ENCODE assay signal across 1 cellular context in the genomic region with DNA sequence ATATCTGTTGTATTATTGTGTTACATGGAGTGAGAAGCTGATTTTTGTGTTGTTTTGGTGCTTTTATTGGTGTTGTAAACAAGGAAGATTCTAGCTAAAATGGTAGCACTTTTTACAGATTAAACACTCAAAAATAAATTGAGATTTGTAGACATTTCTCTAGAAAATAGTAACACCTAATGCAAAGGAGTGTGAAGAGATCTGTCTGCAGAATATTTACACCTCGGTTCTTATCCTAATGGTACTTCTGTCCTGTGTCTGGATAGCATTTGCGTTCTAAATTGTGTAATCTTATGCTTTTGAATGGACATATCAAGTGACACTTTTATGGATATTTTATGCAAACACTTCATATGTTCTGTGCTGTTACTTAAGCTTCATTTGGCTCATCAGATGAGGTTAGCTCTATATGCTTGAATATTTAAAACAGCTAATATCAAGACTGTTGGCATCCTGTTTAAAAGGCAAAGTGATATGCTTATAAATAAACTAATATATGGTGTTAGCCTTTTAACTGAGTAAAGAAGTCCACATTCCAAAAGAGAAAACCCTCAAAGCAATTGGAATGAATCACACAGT.
TF ChIP-seq lines count a peak whose summit lies in the region.

No MANE protein-coding gene starts in this region.

TF ChIP-seq in HEK293, 187 proteins besides CTCF, POLR2A, EP300 and RAD21 (continued from another document and continues in another):
- TF ChIP-seq, protein P1, sequence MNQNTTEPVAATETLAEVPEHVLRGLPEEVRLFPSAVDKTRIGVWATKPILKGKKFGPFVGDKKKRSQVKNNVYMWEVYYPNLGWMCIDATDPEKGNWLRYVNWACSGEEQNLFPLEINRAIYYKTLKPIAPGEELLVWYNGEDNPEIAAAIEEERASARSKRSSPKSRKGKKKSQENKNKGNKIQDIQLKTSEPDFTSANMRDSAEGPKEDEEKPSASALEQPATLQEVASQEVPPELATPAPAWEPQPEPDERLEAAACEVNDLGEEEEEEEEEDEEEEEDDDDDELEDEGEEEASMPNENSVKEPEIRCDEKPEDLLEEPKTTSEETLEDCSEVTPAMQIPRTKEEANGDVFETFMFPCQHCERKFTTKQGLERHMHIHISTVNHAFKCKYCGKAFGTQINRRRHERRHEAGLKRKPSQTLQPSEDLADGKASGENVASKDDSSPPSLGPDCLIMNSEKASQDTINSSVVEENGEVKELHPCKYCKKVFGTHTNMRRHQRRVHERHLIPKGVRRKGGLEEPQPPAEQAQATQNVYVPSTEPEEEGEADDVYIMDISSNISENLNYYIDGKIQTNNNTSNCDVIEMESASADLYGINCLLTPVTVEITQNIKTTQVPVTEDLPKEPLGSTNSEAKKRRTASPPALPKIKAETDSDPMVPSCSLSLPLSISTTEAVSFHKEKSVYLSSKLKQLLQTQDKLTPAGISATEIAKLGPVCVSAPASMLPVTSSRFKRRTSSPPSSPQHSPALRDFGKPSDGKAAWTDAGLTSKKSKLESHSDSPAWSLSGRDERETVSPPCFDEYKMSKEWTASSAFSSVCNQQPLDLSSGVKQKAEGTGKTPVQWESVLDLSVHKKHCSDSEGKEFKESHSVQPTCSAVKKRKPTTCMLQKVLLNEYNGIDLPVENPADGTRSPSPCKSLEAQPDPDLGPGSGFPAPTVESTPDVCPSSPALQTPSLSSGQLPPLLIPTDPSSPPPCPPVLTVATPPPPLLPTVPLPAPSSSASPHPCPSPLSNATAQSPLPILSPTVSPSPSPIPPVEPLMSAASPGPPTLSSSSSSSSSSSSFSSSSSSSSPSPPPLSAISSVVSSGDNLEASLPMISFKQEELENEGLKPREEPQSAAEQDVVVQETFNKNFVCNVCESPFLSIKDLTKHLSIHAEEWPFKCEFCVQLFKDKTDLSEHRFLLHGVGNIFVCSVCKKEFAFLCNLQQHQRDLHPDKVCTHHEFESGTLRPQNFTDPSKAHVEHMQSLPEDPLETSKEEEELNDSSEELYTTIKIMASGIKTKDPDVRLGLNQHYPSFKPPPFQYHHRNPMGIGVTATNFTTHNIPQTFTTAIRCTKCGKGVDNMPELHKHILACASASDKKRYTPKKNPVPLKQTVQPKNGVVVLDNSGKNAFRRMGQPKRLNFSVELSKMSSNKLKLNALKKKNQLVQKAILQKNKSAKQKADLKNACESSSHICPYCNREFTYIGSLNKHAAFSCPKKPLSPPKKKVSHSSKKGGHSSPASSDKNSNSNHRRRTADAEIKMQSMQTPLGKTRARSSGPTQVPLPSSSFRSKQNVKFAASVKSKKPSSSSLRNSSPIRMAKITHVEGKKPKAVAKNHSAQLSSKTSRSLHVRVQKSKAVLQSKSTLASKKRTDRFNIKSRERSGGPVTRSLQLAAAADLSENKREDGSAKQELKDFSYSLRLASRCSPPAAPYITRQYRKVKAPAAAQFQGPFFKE (tag by site-specific recombination; IDR thresholded peaks at IDR 0.05; ENCODE audit: borderline replicate concordance), result no peak
- TF ChIP-seq ZBTB17 (tag by site-specific recombination; IDR thresholded peaks at IDR 0.05) (no peak), ZNF239 (tag by site-specific recombination; IDR thresholded peaks at IDR 0.05) (no peak), KLF10 (tag by site-specific recombination; IDR thresholded peaks at IDR 0.05) (no peak), IKZF3 (tag by site-specific recombination; IDR thresholded peaks at IDR 0.05) (0 out of 2 replicates have a peak, but pooled peaks have one; percentile 49), ZNF843 (tag by site-specific recombination; IDR thresholded peaks at IDR 0.05) (peak; percentile 60; the same call in 1 of the 2 replicates), GFI1B (tag by site-specific recombination; IDR thresholded peaks at IDR 0.05) (no peak), ZNF610 (tag by site-specific recombination; IDR thresholded peaks at IDR 0.05; ENCODE audit: borderline replicate concordance) (no peak), ZNF214 (tag by site-specific recombination; IDR thresholded peaks at IDR 0.05; ENCODE audit: borderline replicate concordance) (no peak), ZNF707 (tag by site-specific recombination; IDR thresholded peaks at IDR 0.05) (no peak), KLF8 (tag by site-specific recombination; IDR thresholded peaks at IDR 0.05) (no peak), ZNF302 (tag by site-specific recombination; IDR thresholded peaks at IDR 0.05; ENCODE audit: low read depth) (no peak), ZNF366 (tag by site-specific recombination; conservative IDR thresholded peaks at IDR 0.05) (peak; percentile 20; the same call in 1 of the 2 replicates), ZNF560 (tag by site-specific recombination; IDR thresholded peaks at IDR 0.05; ENCODE audit: borderline replicate concordance) (no peak), ZNF837 (tag by site-specific recombination; IDR thresholded peaks at IDR 0.05) (no peak), ZNF791 (tag by site-specific recombination; IDR thresholded peaks at IDR 0.05) (no peak), ZNF433 (tag by site-specific recombination; IDR thresholded peaks at IDR 0.05; ENCODE audit: low read depth) (no peak), ZNF16 (tag by site-specific recombination; IDR thresholded peaks at IDR 0.05; ENCODE audit: low read depth) (no peak), ZNF596 (tag by site-specific recombination; IDR thresholded peaks at IDR 0.05) (no peak), ZNF585B (tag by site-specific recombination; IDR thresholded peaks at IDR 0.05) (no peak), ZNF501 (tag by site-specific recombination; IDR thresholded peaks at IDR 0.05) (no peak), ZNF747 (tag by site-specific recombination; IDR thresholded peaks at IDR 0.05) (no peak), ZBTB7A (tag by site-specific recombination; IDR thresholded peaks at IDR 0.05; ENCODE audit: low read depth) (no peak), ZNF561 (tag by site-specific recombination; IDR thresholded peaks at IDR 0.05; ENCODE audit: borderline replicate concordance) (no peak), ZEB2 (tag by site-specific recombination; IDR thresholded peaks at IDR 0.05) (0 out of 2 replicates have a peak, but pooled peaks have one; percentile 49), SP2 (tag by site-specific recombination; IDR thresholded peaks at IDR 0.05) (no peak), ZFP41 (tag by site-specific recombination; IDR thresholded peaks at IDR 0.05; ENCODE audit: borderline replicate concordance) (no peak), ZNF548 (tag by site-specific recombination; IDR thresholded peaks at IDR 0.05) (no peak), SETDB1 (IDR thresholded peaks at IDR 0.05; ENCODE audit: insufficient read length, low read length) (no peak), SCRT2 (tag by site-specific recombination; IDR thresholded peaks at IDR 0.05) (no peak), KLF7 (tag by site-specific recombination; IDR thresholded peaks at IDR 0.05; ENCODE audit: borderline replicate concordance) (no peak), ZNF558 (tag by site-specific recombination; IDR thresholded peaks at IDR 0.05) (no peak), ZNF19 (tag by site-specific recombination; IDR thresholded peaks at IDR 0.05; ENCODE audit: low read depth) (no peak), YY1 (tag by site-specific recombination; IDR thresholded peaks at IDR 0.05) (no peak), YY2 (tag by site-specific recombination; IDR thresholded peaks at IDR 0.05) (no peak), ZNF354C (tag by site-specific recombination; IDR thresholded peaks at IDR 0.05; ENCODE audit: borderline replicate concordance, low read depth) (no peak), ZNF664 (tag by site-specific recombination; IDR thresholded peaks at IDR 0.05) (peak; percentile 94)
- TF ChIP-seq, protein P2, sequence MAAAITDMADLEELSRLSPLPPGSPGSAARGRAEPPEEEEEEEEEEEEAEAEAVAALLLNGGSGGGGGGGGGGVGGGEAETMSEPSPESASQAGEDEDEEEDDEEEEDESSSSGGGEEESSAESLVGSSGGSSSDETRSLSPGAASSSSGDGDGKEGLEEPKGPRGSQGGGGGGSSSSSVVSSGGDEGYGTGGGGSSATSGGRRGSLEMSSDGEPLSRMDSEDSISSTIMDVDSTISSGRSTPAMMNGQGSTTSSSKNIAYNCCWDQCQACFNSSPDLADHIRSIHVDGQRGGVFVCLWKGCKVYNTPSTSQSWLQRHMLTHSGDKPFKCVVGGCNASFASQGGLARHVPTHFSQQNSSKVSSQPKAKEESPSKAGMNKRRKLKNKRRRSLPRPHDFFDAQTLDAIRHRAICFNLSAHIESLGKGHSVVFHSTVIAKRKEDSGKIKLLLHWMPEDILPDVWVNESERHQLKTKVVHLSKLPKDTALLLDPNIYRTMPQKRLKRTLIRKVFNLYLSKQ (tag by site-specific recombination; IDR thresholded peaks at IDR 0.05; ENCODE audit: borderline replicate concordance), result no peak
- TF ChIP-seq, protein P3, sequence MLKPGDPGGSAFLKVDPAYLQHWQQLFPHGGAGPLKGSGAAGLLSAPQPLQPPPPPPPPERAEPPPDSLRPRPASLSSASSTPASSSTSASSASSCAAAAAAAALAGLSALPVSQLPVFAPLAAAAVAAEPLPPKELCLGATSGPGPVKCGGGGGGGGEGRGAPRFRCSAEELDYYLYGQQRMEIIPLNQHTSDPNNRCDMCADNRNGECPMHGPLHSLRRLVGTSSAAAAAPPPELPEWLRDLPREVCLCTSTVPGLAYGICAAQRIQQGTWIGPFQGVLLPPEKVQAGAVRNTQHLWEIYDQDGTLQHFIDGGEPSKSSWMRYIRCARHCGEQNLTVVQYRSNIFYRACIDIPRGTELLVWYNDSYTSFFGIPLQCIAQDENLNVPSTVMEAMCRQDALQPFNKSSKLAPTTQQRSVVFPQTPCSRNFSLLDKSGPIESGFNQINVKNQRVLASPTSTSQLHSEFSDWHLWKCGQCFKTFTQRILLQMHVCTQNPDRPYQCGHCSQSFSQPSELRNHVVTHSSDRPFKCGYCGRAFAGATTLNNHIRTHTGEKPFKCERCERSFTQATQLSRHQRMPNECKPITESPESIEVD (tag by site-specific recombination; IDR thresholded peaks at IDR 0.05), result peak; percentile 66
- TF ChIP-seq, protein P4, sequence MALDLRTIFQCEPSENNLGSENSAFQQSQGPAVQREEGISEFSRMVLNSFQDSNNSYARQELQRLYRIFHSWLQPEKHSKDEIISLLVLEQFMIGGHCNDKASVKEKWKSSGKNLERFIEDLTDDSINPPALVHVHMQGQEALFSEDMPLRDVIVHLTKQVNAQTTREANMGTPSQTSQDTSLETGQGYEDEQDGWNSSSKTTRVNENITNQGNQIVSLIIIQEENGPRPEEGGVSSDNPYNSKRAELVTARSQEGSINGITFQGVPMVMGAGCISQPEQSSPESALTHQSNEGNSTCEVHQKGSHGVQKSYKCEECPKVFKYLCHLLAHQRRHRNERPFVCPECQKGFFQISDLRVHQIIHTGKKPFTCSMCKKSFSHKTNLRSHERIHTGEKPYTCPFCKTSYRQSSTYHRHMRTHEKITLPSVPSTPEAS (tag by site-specific recombination; IDR thresholded peaks at IDR 0.05), result no peak
- TF ChIP-seq, protein P5, sequence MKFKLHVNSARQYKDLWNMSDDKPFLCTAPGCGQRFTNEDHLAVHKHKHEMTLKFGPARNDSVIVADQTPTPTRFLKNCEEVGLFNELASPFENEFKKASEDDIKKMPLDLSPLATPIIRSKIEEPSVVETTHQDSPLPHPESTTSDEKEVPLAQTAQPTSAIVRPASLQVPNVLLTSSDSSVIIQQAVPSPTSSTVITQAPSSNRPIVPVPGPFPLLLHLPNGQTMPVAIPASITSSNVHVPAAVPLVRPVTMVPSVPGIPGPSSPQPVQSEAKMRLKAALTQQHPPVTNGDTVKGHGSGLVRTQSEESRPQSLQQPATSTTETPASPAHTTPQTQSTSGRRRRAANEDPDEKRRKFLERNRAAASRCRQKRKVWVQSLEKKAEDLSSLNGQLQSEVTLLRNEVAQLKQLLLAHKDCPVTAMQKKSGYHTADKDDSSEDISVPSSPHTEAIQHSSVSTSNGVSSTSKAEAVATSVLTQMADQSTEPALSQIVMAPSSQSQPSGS (tag by site-specific recombination; IDR thresholded peaks at IDR 0.05; ENCODE audit: low read depth), result no peak
- TF ChIP-seq, protein P6, sequence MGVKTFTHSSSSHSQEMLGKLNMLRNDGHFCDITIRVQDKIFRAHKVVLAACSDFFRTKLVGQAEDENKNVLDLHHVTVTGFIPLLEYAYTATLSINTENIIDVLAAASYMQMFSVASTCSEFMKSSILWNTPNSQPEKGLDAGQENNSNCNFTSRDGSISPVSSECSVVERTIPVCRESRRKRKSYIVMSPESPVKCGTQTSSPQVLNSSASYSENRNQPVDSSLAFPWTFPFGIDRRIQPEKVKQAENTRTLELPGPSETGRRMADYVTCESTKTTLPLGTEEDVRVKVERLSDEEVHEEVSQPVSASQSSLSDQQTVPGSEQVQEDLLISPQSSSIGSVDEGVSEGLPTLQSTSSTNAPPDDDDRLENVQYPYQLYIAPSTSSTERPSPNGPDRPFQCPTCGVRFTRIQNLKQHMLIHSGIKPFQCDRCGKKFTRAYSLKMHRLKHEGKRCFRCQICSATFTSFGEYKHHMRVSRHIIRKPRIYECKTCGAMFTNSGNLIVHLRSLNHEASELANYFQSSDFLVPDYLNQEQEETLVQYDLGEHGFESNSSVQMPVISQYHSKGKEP (tag by site-specific recombination; IDR thresholded peaks at IDR 0.05), result peak; percentile 35; the same call in 1 of the 2 replicates
- TF ChIP-seq, protein P7, sequence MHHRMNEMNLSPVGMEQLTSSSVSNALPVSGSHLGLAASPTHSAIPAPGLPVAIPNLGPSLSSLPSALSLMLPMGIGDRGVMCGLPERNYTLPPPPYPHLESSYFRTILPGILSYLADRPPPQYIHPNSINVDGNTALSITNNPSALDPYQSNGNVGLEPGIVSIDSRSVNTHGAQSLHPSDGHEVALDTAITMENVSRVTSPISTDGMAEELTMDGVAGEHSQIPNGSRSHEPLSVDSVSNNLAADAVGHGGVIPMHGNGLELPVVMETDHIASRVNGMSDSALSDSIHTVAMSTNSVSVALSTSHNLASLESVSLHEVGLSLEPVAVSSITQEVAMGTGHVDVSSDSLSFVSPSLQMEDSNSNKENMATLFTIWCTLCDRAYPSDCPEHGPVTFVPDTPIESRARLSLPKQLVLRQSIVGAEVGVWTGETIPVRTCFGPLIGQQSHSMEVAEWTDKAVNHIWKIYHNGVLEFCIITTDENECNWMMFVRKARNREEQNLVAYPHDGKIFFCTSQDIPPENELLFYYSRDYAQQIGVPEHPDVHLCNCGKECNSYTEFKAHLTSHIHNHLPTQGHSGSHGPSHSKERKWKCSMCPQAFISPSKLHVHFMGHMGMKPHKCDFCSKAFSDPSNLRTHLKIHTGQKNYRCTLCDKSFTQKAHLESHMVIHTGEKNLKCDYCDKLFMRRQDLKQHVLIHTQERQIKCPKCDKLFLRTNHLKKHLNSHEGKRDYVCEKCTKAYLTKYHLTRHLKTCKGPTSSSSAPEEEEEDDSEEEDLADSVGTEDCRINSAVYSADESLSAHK (tag by site-specific recombination; IDR thresholded peaks at IDR 0.05), result no peak
- TF ChIP-seq, protein P8, sequence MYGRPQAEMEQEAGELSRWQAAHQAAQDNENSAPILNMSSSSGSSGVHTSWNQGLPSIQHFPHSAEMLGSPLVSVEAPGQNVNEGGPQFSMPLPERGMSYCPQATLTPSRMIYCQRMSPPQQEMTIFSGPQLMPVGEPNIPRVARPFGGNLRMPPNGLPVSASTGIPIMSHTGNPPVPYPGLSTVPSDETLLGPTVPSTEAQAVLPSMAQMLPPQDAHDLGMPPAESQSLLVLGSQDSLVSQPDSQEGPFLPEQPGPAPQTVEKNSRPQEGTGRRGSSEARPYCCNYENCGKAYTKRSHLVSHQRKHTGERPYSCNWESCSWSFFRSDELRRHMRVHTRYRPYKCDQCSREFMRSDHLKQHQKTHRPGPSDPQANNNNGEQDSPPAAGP (tag by site-specific recombination; IDR thresholded peaks at IDR 0.05), result no peak
